In the genomic region with DNA sequence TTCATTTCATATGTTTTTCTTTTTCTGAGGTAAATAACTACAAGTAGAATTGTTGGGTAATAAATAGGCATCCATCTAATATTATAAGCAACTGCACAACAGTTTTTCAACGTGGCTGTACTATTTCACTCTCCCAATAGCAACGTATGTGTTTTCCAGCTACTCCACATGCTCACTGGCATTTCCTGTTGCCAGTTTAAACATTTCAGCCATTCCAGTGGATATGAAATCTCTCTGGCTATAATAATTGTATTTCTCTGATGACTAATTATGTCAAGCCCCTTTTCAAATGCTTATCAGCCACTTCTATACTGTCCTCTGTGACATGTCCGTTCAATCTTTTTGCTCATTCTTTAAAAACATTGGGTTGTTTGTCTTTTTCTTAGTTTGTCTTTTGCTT, we compare ENCODE assay signal across 21 cellular contexts. TPM values are rescaled to one million over a fixed set of nuclear protein-coding genes. Genes with fewer than 3 reads are reported as not detected.
DNase-seq lines count a peak whose midpoint lies in the region; ATAC-seq, FAIRE-seq and TF ChIP-seq lines count a peak whose summit lies in the region.
"Had no signal": no experiment of that assay in that cellular context is flagged by ENCODE, and none has a peak within 500 bp of the region (broad histone marks: within the 10 kb centered on the region; RNA-seq: fewer than 3 reads in every experiment).

No MANE protein-coding gene starts in this region.

- intact Hi-C loops in MCF 10A (cut with micrococcal nuclease): no loop called here

- H3K4me3 Mint-ChIP-seq in MCF 10A (ENCODE audit: unreplicated experiment): no peak overlapping the region
- H3K4me3 Mint-ChIP-seq: activated CD4-positive, alpha-beta T cell treated with anti-CD3 and anti-CD28 coated beads, Interleukin-2, amount 10 ng/mL, durations not matched to agents 7 days and 5 days; B cell; central memory CD8-positive, alpha-beta T cell; immature natural killer cell had no signal

- peaks cover 16% of the 10 kb centered on the region for H3K4me1 Mint-ChIP-seq in MCF 10A (ENCODE audit: insufficient read depth, unreplicated experiment)

- no peak for ATAC-seq in GM21423 (IDR thresholded peaks at IDR 0.05; ENCODE audit: unreplicated experiment)

- no peak overlapping the region for H3K4me3 ChIP-seq in bronchial epithelial cell (ENCODE audit: low read depth, low read length)
- no peak overlapping the region for H3K4me3 ChIP-seq in fibroblast of the aortic adventitia (ENCODE audit: low read depth, low read length)
- H3K4me3 ChIP-seq: adrenal gland had no signal

- no peaks in the 10 kb centered on the region for H3K27me3 Mint-ChIP-seq in MCF 10A (ENCODE audit: insufficient read depth, unreplicated experiment)
- H3K27me3 Mint-ChIP-seq: central memory CD8-positive, alpha-beta T cell had no signal

- H3K36me3 ChIP-seq in bronchial epithelial cell (ENCODE audit: control insufficient read depth, insufficient read depth, low read length): no peaks in the 10 kb centered on the region
- H3K36me3 ChIP-seq: adrenal gland had no signal

- CTCF ChIA-PET in MCF 10A (lab: Yijun Ruan, JAX): no interaction called here

- no TSS peak for BruUV-seq in MCF 10A (replicated peaks; lab: Mats Ljungman, UMichigan)

- DNase-seq in NCI-H226 (peak; percentile 38), bronchial epithelial cell (ENCODE audit: low read depth) (peak; percentile 69), fibroblast of the aortic adventitia (ENCODE audit: low read depth) (peak; percentile 70), ureter (ENCODE audit: low spot score) (peak; percentile 2), GM19239 (ENCODE audit: insufficient read length, low spot score) (no peak), MCF 10A (ENCODE audit: unreplicated experiment) (no peak), activated gamma-delta T cell treated with Interleukin-2 at 50 U/mL for 16 hours (no peak)
- DNase-seq: activated CD4-positive, alpha-beta T cell treated with anti-CD3 and anti-CD28 coated beads, Interleukin-2, amount 10 ng/mL, durations not matched to agents 7 days and 5 days; activated CD8-positive, alpha-beta memory T cell treated with anti-CD3 and anti-CD28 coated beads, Interleukin-2, amount 50 U/mL, for 4 hours; activated gamma-delta T cell; Caco-2; effector CD8-positive, alpha-beta T cell; immature natural killer cell; MM.1S; NCI-H1436; T-helper 2 cell had no signal

- POLR2A ChIA-PET in MCF 10A (lab: Yijun Ruan, JAX): interaction anchor here (1.1 to 1.5 kb wide), 2 partner anchors 18 to 84 kb away, joined by 3 read pairs; no protein-coding TSS in a partner anchor

- TF ChIP-seq CTCF in bronchial epithelial cell (IDR thresholded peaks at IDR 0.05; ENCODE audit: insufficient read depth, low read length, severe bottlenecking) (no peak), fibroblast of the aortic adventitia (IDR thresholded peaks at IDR 0.05; ENCODE audit: insufficient read depth, low read length) (no peak), MCF 10A (IDR thresholded peaks at IDR 0.05; ENCODE audit: unreplicated experiment) (no peak)

- H3K9me3 Mint-ChIP-seq in MCF 10A (ENCODE audit: unreplicated experiment): no peaks in the 10 kb centered on the region
- H3K9me3 Mint-ChIP-seq: activated CD4-positive, alpha-beta T cell treated with anti-CD3 and anti-CD28 coated beads, Interleukin-2, amount 10 ng/mL, durations not matched to agents 7 days and 5 days; central memory CD8-positive, alpha-beta T cell had no signal

- no peaks in the 10 kb centered on the region for H3K36me3 Mint-ChIP-seq in MCF 10A (ENCODE audit: insufficient read depth, unreplicated experiment)

- no peaks in the 10 kb centered on the region for H3K27me3 ChIP-seq in bronchial epithelial cell (ENCODE audit: control insufficient read depth, insufficient read depth, low read length)
- H3K27me3 ChIP-seq: adrenal gland had no signal

- no peak overlapping the region for H3K27ac Mint-ChIP-seq in MCF 10A (ENCODE audit: low read depth, unreplicated experiment)
- H3K27ac Mint-ChIP-seq: activated CD4-positive, alpha-beta T cell treated with anti-CD3 and anti-CD28 coated beads, Interleukin-2, amount 10 ng/mL, durations not matched to agents 7 days and 5 days; B cell had no signal

- FAIRE-seq in bronchial epithelial cell (lab: Jason Lieb, UNC) (no peak), GM19239 (lab: Jason Lieb, UNC) (no peak)
- FAIRE-seq: urothelium cell line had no signal

RNA-seq across cellular contexts. Expression of a gene that starts 26.8 kb away (rescaled TPM):
- total RNA-seq in bronchial epithelial cell: 0.51 TPM in 1 of 2 replicates, not detected in the other
- not detected in 2 replicates for total RNA-seq in fibroblast of the aortic adventitia (ENCODE audit: low replicate concordance)
- total RNA-seq in ureter: 10.7 TPM
- 0.83 and 1.5 TPM in 2 replicates for total RNA-seq in MCF 10A (2022)

Comparison
In these comparisons a context has a peak if more than half of its experiments do, and no peak if none do; other contexts are left out.
1. DNase-seq: peak in NCI-H226 (single experiment), bronchial epithelial cell (single experiment), fibroblast of the aortic adventitia (single experiment) and ureter (single experiment); none in GM19239 (single experiment), MCF 10A (single experiment) and activated gamma-delta T cell treated with Interleukin-2 at 50 U/mL for 16 hours (single experiment).